1 cellular context compared by ENCODE assay signal in genomic region chr19:48455171-48455907, GRCh38.
TF ChIP-seq lines count a peak whose summit lies in the region.

Gene KCNJ14, plus strand, starts transcription at chr19:48455574. Its CDS starts 6,151 bp downstream, at chr19:48461725.

TF ChIP-seq in K562, 482 proteins besides CTCF, POLR2A, EP300 and RAD21 (continued from another document):
- TF ChIP-seq USF2 (CRISPR knock-in tag; IDR thresholded peaks at IDR 0.05): no peak
- no peak for TF ChIP-seq HDGF (IDR thresholded peaks at IDR 0.05)
- no peak for TF ChIP-seq HDAC6 (IDR thresholded peaks at IDR 0.05; ENCODE audit: low read depth, low read length)
- no peak for TF ChIP-seq IRF2 (CRISPR knock-in tag; IDR thresholded peaks at IDR 0.05)
- no peak for TF ChIP-seq LCOR (CRISPR knock-in tag; IDR thresholded peaks at IDR 0.05)
- TF ChIP-seq MEIS2 (IDR thresholded peaks at IDR 0.05; ENCODE audit: partially characterized antibody): no peak
- no peak for TF ChIP-seq KLF6 (CRISPR knock-in tag; IDR thresholded peaks at IDR 0.05; ENCODE audit: borderline replicate concordance)
- TF ChIP-seq MCM3 (IDR thresholded peaks at IDR 0.05): no peak
- no peak for TF ChIP-seq ZNF12 (CRISPR knock-in tag; IDR thresholded peaks at IDR 0.05)
- no peak for TF ChIP-seq ZKSCAN3 (CRISPR knock-in tag; IDR thresholded peaks at IDR 0.05)
- no peak for TF ChIP-seq BCLAF1 (IDR thresholded peaks at IDR 0.05; ENCODE audit: borderline replicate concordance in 1 of 2, control insufficient read depth in 1 of 2, low read depth in 2 of 2, low read length in 1 of 2)
- no peak for TF ChIP-seq MEF2A (IDR thresholded peaks at IDR 0.05; ENCODE audit: control insufficient read depth, low read depth, low read length)
- no peak for TF ChIP-seq CAMTA2 (CRISPR knock-in tag; conservative IDR thresholded peaks at IDR 0.05)
- TF ChIP-seq, protein P1, sequence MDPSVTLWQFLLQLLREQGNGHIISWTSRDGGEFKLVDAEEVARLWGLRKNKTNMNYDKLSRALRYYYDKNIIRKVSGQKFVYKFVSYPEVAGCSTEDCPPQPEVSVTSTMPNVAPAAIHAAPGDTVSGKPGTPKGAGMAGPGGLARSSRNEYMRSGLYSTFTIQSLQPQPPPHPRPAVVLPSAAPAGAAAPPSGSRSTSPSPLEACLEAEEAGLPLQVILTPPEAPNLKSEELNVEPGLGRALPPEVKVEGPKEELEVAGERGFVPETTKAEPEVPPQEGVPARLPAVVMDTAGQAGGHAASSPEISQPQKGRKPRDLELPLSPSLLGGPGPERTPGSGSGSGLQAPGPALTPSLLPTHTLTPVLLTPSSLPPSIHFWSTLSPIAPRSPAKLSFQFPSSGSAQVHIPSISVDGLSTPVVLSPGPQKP (CRISPR knock-in tag; IDR thresholded peaks at IDR 0.05): no peak
